In the genomic region with DNA sequence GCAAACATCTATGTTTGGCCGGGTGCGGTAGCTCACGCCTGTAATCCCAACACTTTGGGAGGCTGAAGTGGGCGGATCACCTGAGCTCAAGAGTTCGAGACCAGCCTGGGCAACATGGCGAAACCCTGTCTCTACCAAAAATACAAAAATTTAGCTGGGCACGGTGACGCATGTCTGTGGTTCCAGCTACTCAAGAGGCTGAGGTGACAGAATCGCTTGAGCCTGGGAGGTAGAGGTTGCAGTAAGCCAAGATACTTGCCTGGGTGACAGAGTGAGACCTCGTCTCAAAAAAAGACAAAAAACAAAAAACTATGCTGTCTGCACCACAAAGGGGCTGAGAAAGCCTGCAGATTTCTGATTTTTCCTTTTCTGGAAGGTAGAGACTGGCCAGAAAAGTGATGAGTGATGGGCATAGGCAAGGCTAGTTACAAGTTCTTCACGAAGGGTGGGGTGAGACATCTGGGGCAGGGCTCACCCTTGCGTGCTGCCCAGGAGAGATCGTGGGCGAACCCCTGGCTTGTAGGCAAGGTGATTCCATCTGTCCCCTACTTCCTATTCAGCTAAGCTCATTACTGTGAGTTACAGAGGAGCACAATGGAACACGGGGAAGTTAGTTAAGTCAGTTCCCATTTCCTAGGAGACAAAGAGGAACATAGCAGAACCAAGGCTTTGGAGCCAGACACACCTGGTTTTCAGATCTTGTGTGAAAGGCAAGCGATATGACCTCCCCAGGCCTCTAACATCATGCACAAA, we compare ENCODE assay signal across 9 cellular contexts. TPM values are rescaled to one million over a fixed set of nuclear protein-coding genes. Genes with fewer than 3 reads are reported as not detected.
A peak's percentile ranks its signal among the peaks of the same experiment; 100 is the strongest.
DNase-seq lines count a peak whose midpoint lies in the region; TF ChIP-seq lines count a peak whose summit lies in the region.
"Had no signal": no experiment of that assay in that cellular context is flagged by ENCODE, and none has a peak within 500 bp of the region (broad histone marks: within the 10 kb centered on the region; RNA-seq: fewer than 3 reads in every experiment).

No MANE protein-coding gene starts in this region.

- peak overlapping the region; percentile 61 for H3K9ac ChIP-seq in Loucy (ENCODE audit: low read depth, low read length, poor library complexity, severe bottlenecking)

- TF ChIP-seq CTCF in Calu3 (IDR thresholded peaks at IDR 0.05; ENCODE audit: unreplicated experiment), result no peak
- TF ChIP-seq CTCF in Loucy (conservative IDR thresholded peaks at IDR 0.05; ENCODE audit: low read length), result no peak
- no peak for TF ChIP-seq CTCF in MCF 10A (IDR thresholded peaks at IDR 0.05; ENCODE audit: unreplicated experiment)
- TF ChIP-seq CTCF in right atrium auricular region (IDR thresholded peaks at IDR 0.05), result no peak

- H3K9me3 Mint-ChIP-seq in Calu3 (ENCODE audit: low read depth, unreplicated experiment), result no peaks in the 10 kb centered on the region
- H3K9me3 Mint-ChIP-seq in MCF 10A (ENCODE audit: unreplicated experiment), result no peaks in the 10 kb centered on the region

- H3K4me3 ChIP-seq in Loucy (ENCODE audit: low read length, poor library complexity, severe bottlenecking) (peak overlapping the region; percentile 87), neuron (ENCODE audit: low read length) (peak overlapping the region; percentile 93), right atrium auricular region (no peak overlapping the region)

- no peaks in the 10 kb centered on the region for H3K9me2 ChIP-seq in Loucy (replicated peaks; ENCODE audit: low read depth, low read length)

- H4K20me1 ChIP-seq in Loucy (ENCODE audit: insufficient read depth, low read length, poor library complexity, severe bottlenecking), result peaks cover 73% of the 10 kb centered on the region

- H3K36me3 Mint-ChIP-seq in Calu3 (ENCODE audit: insufficient read depth, unreplicated experiment), result peaks cover 74% of the 10 kb centered on the region
- peaks cover 14% of the 10 kb centered on the region for H3K36me3 Mint-ChIP-seq in MCF 10A (ENCODE audit: insufficient read depth, unreplicated experiment)

- H3F3A ChIP-seq in Loucy (ENCODE audit: low read depth), result no peaks in the 10 kb centered on the region

- H3K4me3 Mint-ChIP-seq in Calu3 (ENCODE audit: low read depth, unreplicated experiment) (peak overlapping the region; percentile 91), MCF 10A (ENCODE audit: unreplicated experiment) (peak overlapping the region; percentile 91)

- H3K4me1 Mint-ChIP-seq in Calu3 (ENCODE audit: low read depth, unreplicated experiment) (peaks cover 49% of the 10 kb centered on the region), MCF 10A (ENCODE audit: insufficient read depth, unreplicated experiment) (peaks cover 21% of the 10 kb centered on the region)

- H3K27me3 Mint-ChIP-seq in Calu3 (ENCODE audit: unreplicated experiment) (no peaks in the 10 kb centered on the region), MCF 10A (ENCODE audit: insufficient read depth, unreplicated experiment) (no peaks in the 10 kb centered on the region)

- CTCF ChIA-PET in Calu3 (lab: Charles Lee), result interaction anchor here (2.3 kb wide), 1 partner anchor 12 kb away, joined by 9 read pairs; no protein-coding TSS in a partner anchor
- CTCF ChIA-PET in MCF 10A (lab: Yijun Ruan, JAX), result interaction anchor here (0.5 to 2.8 kb wide), 7 partner anchors 9 to 207 kb away, joined by 3 to 14 read pairs (median 6); no protein-coding TSS in a partner anchor

- H3K9me3 ChIP-seq in Loucy (ENCODE audit: insufficient read depth, low read depth, low read length) (no peaks in the 10 kb centered on the region), neuron (ENCODE audit: low read length) (no peaks in the 10 kb centered on the region), right atrium auricular region (no peaks in the 10 kb centered on the region)

- DNase-seq in Calu3 (no peak), MCF 10A (ENCODE audit: unreplicated experiment) (no peak), right atrium auricular region (ENCODE audit: low spot score) (no peak), D341Med (ENCODE audit: low spot score) (no peak)
- DNase-seq in stimulated activated naive CD4-positive, alpha-beta T cell treated with Interleukin-2 at 50 U/mL for 16 hours (lab: John Stamatoyannopoulos, UW), result no peak
- no peak for DNase-seq in stimulated activated naive CD4-positive, alpha-beta T cell (lab: John Stamatoyannopoulos, UW)
- DNase-seq: SHP77 treated with DMSO at 0.1 percent for 48 hours had no signal

- peak overlapping the region; percentile 51 for H3K27ac Mint-ChIP-seq in Calu3 (ENCODE audit: unreplicated experiment)
- no peak overlapping the region for H3K27ac Mint-ChIP-seq in MCF 10A (ENCODE audit: low read depth, unreplicated experiment)

- H3K27me3 ChIP-seq in Loucy (ENCODE audit: insufficient read depth, low read length, poor library complexity, severe bottlenecking) (no peaks in the 10 kb centered on the region), neuron (ENCODE audit: insufficient read depth, low read length) (no peaks in the 10 kb centered on the region), right atrium auricular region (no peaks in the 10 kb centered on the region)

- H3K79me2 ChIP-seq in Loucy (ENCODE audit: insufficient read depth, low read length), result peaks cover 82% of the 10 kb centered on the region

- H2AFZ ChIP-seq in Loucy (ENCODE audit: low read length) (no peak overlapping the region), neuron (ENCODE audit: low read depth, low read length) (no peak overlapping the region)

- POLR2A ChIA-PET in MCF 10A (lab: Yijun Ruan, JAX), result interaction anchor here (1.2 to 16.8 kb wide), 6 partner anchors 12 to 94 kb away, joined by 4 to 403 read pairs (median 16); no protein-coding TSS in a partner anchor

- no TSS peak for BruUV-seq in Calu3 (replicated peaks; lab: Mats Ljungman, UMichigan)
- no TSS peak for BruUV-seq in MCF 10A (replicated peaks; lab: Mats Ljungman, UMichigan)

- no peak overlapping the region for H3K27ac ChIP-seq in right atrium auricular region

- H3K4me1 ChIP-seq in Loucy (ENCODE audit: insufficient read depth, low read length, poor library complexity, severe bottlenecking) (peaks cover 69% of the 10 kb centered on the region), neuron (ENCODE audit: insufficient read depth, low read length) (peaks cover 45% of the 10 kb centered on the region), right atrium auricular region (peaks cover 0 to 32% of the 10 kb centered on the region in 2 donors)

- peak overlapping the region; percentile 99 for H3K4me2 ChIP-seq in Loucy (ENCODE audit: low read depth, low read length, poor library complexity, severe bottlenecking)

- no peaks in the 10 kb centered on the region; the same call in 1 of the 2 replicates for H3K36me3 ChIP-seq in Loucy (ENCODE audit: insufficient read depth, low read length)
- peaks cover 54% of the 10 kb centered on the region for H3K36me3 ChIP-seq in neuron (ENCODE audit: insufficient read depth, low read length)
- no peaks in the 10 kb centered on the region for H3K36me3 ChIP-seq in right atrium auricular region

- intact Hi-C loops in Calu3 (cut with micrococcal nuclease; ENCODE audit: unreplicated experiment), result loop anchor here (2.0 to 5.0 kb wide), 2 partner anchors 13 to 33 kb away; no protein-coding TSS in a partner anchor
- intact Hi-C loops in MCF 10A (cut with micrococcal nuclease), result loop anchor here (5.0 kb wide), 2 partner anchors 33 to 67 kb away; no protein-coding TSS in a partner anchor

RNA-seq across cellular contexts. Expression of a gene that starts 3.2 kb away (rescaled TPM):
- total RNA-seq in Calu3 (2022), result 163 and 183 TPM in 2 replicates
- total RNA-seq in MCF 10A (2022), result 87.5 and 95.0 TPM in 2 replicates
- total RNA-seq in right atrium auricular region, result 10 to 100 TPM; 25.0 to 51.5 TPM

Comparison
In these comparisons a context has a peak if more than half of its experiments do, and no peak if none do; other contexts are left out.
1. H3K4me3 ChIP-seq: peak in Loucy (single experiment) and neuron (single experiment); none in right atrium auricular region (0 of 2).